24 cellular contexts compared by ENCODE assay signal in the genomic region with DNA sequence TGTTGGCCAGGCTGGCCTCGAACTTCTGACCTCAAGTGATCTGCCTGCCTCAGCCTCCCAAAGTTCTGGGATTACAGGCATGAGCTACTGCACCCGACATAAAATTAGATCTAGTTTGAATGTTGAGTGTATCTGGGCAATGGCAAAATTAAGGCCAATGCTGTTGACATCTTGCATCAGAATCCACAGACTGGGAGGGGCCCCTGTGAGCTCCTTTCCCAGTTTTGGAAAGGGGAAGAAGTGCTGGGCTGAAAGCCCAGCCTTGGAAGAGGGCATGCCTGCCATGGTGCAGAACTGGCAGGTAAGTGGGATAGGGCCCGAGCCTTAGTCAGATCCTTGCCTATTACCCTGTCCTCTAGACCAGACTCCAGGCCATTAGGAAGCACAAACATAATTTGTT.
"Had no signal": no experiment of that assay in that cellular context is flagged by ENCODE, and none has a peak within 500 bp of the region (broad histone marks: within the 10 kb centered on the region; RNA-seq: fewer than 3 reads in every experiment).

No MANE protein-coding gene starts in this region.

- H3K4me3 ChIP-seq: colonic mucosa, left lung, lung, neural progenitor cell, prostate gland, sigmoid colon, skin epidermis, testis, tibial nerve had no signal

- DNase-seq: colonic mucosa; dermis blood vessel endothelial cell; foreskin melanocyte; head of caudate nucleus; hypothalamus; kidney glomerular epithelial cell; left lung; mesenchymal stem cell; midbrain; nucleus accumbens; retina; sigmoid colon; stimulated activated CD4-positive, alpha-beta T cell treated with anti-CD3 and anti-CD28 coated beads, Interleukin-2, amount 100 ng/mL, for 24 hours; stimulated activated CD4-positive, alpha-beta T cell treated with anti-CD3 and anti-CD28 coated beads, Interleukin-4, amount 100 ng/mL, for 4 hours; stimulated activated naive B cell treated with anti-CD40 and anti-IgM and Interleukin-4, amounts not matched to agents 10 μg/mL and 1 μg/mL and 100 μg/mL, for 72 hours; stimulated activated naive CD8-positive, alpha-beta T cell treated with anti-CD3 and anti-CD28 coated beads, Interleukin-15, amount 100 ng/mL, for 72 hours; testis had no signal

- H3K4me1 ChIP-seq: colonic mucosa, left lung, neural progenitor cell, parathyroid adenoma, prostate gland, testis had no signal

- H3K27ac ChIP-seq: colonic mucosa, left lung, neural progenitor cell, parathyroid adenoma, prostate gland, sigmoid colon, skin epidermis, testis, tibial nerve had no signal

- ATAC-seq: left lung; natural killer cell treated with Interleukin-12 subunit alpha and Interleukin-12 subunit beta and Interleukin-15 and Interleukin-18, amount 100 ng/mL, for 72 hours; stimulated activated naive B cell treated with anti-CD40 and anti-IgM and Interleukin-4, amounts not matched to agents 10 μg/mL and 1 μg/mL and 100 μg/mL, for 72 hours; stimulated activated naive CD8-positive, alpha-beta T cell treated with anti-CD3 and anti-CD28 coated beads, Interleukin-15, amount 100 ng/mL, for 72 hours had no signal

- H3K36me3 ChIP-seq: colonic mucosa, left lung, neural progenitor cell, prostate gland, sigmoid colon, tibial nerve had no signal

- H3K27me3 ChIP-seq: colonic mucosa, left lung, neural progenitor cell, sigmoid colon, testis, tibial nerve had no signal

- H3K9me3 ChIP-seq: colonic mucosa, left lung, prostate gland, sigmoid colon, testis, tibial nerve had no signal
